In genomic region chr2:150234787-150235512, GRCh38 we compare ENCODE assay signal across 11 cellular contexts.
DNase-seq lines count a peak whose midpoint lies in the region; ATAC-seq, FAIRE-seq and TF ChIP-seq lines count a peak whose summit lies in the region.
"Had no signal": no experiment of that assay in that cellular context is flagged by ENCODE, and none has a peak within 500 bp of the region (broad histone marks: within the 10 kb centered on the region; RNA-seq: fewer than 3 reads in every experiment).

No MANE protein-coding gene starts in this region.

- TF ChIP-seq POLR2A in H1 (IDR thresholded peaks at IDR 0.05; ENCODE audit: control extremely low read depth in 1 of 2, low read depth in 2 of 2, low read length in 2 of 2) (no peak), prostate gland (IDR thresholded peaks at IDR 0.05) (no peak), right lobe of liver (IDR thresholded peaks at IDR 0.05) (no peak)

- H4K5ac ChIP-seq in H1 (ENCODE audit: insufficient read length, low read depth, low read length), result no peak overlapping the region

- TF ChIP-seq CTCF in H1 (IDR thresholded peaks at IDR 0.05; ENCODE audit: control extremely low read depth in 1 of 3, insufficient read depth in 1 of 3, low read depth in 1 of 3, low read length in 3 of 3) (no peak), prostate gland (IDR thresholded peaks at IDR 0.05) (no peak), right lobe of liver (IDR thresholded peaks at IDR 0.05) (no peak)

- no peak overlapping the region for H2BK20ac ChIP-seq in H1 (ENCODE audit: low read length)

- no peak overlapping the region for H2BK120ac ChIP-seq in H1 (replicated peaks; ENCODE audit: low read depth, low read length)

- H3K56ac ChIP-seq in H1 (replicated peaks; ENCODE audit: insufficient read length, low read depth, low read length), result no peak overlapping the region

- H3K9me3 ChIP-seq in H1 (ENCODE audit: insufficient read depth in 2 of 2, low read depth in 1 of 2, low read length in 1 of 2), result no peaks in the 10 kb centered on the region; a peak in 1 of 4 replicates
- no peaks in the 10 kb centered on the region for H3K9me3 ChIP-seq in prostate gland
- no peaks in the 10 kb centered on the region for H3K9me3 ChIP-seq in right lobe of liver

- no peak overlapping the region; the same call in 1 of the 2 replicates for H2BK12ac ChIP-seq in H1 (ENCODE audit: low read depth, low read length)

- DNase-seq in DMS79 treated with DMSO at 0.1 percent for 48 hours (lab: John Stamatoyannopoulos, UW), result peak; percentile 37
- peak; percentile 35 for DNase-seq in NCI-H2227 (lab: John Stamatoyannopoulos, UW; ENCODE audit: unreplicated experiment)
- no peak for DNase-seq in H1 (ENCODE audit: low read depth in 1 of 2, low spot score in 2 of 2)
- peak; percentile 32 for DNase-seq in non-pigmented ciliary epithelial cell (ENCODE audit: low read depth)
- no peak for DNase-seq in prostate gland (ENCODE audit: low spot score)
- DNase-seq in right lobe of liver, result no peak
- no peak for DNase-seq in activated CD4-positive, CD25-positive, alpha-beta regulatory T cell treated with anti-CD3 and anti-CD28 coated beads, Interleukin-2, amount 50 U/mL, for 72 hours
- no peak for DNase-seq in middle frontal gyrus (ENCODE audit: extremely low spot score, low spot score)
- DNase-seq: activated naive CD8-positive, alpha-beta T cell treated with anti-CD3 and anti-CD28 coated beads for 36 hours; NCI-H1930 had no signal

- no peaks in the 10 kb centered on the region for H3K4me1 ChIP-seq in H1 (replicated peaks in 1 of 4; ENCODE audit: control insufficient read depth in 3 of 4, insufficient read depth in 4 of 4, low read length in 3 of 4)
- H3K4me1 ChIP-seq in prostate gland (replicated peaks), result no peaks in the 10 kb centered on the region
- no peaks in the 10 kb centered on the region for H3K4me1 ChIP-seq in right lobe of liver

- no peaks in the 10 kb centered on the region for H3K23me2 ChIP-seq in H1 (ENCODE audit: low read depth, low read length)

- H3K36me3 ChIP-seq in H1 (ENCODE audit: control insufficient read depth in 2 of 4, insufficient read depth in 4 of 4, low read length in 3 of 4) (no peaks in the 10 kb centered on the region), prostate gland (no peaks in the 10 kb centered on the region), right lobe of liver (no peaks in the 10 kb centered on the region)

- H3K79me1 ChIP-seq in H1 (ENCODE audit: low read depth, low read length), result no peaks in the 10 kb centered on the region

- H4K20me1 ChIP-seq in H1 (replicated peaks in 1 of 2; ENCODE audit: control insufficient read depth in 1 of 2, insufficient read depth in 2 of 2, low read length in 2 of 2), result no peaks in the 10 kb centered on the region

- H2AFZ ChIP-seq in H1 (ENCODE audit: low read length), result 0 out of 2 replicates have a peak overlapping the region, but pooled peaks have one; percentile 73

- H3K14ac ChIP-seq in H1 (ENCODE audit: insufficient read length), result no peak overlapping the region

- no peak overlapping the region for H2BK5ac ChIP-seq in H1 (ENCODE audit: low read depth, low read length)

- H3K23ac ChIP-seq in H1 (ENCODE audit: insufficient read length), result no peak overlapping the region

- intact Hi-C loops in prostate gland (cut with DNase I), result no loop called here
- intact Hi-C loops in right lobe of liver (cut with DNase I), result no loop called here

- no peak overlapping the region for H2BK15ac ChIP-seq in H1 (ENCODE audit: low read length)

- H4K8ac ChIP-seq in H1 (ENCODE audit: extremely low read depth, insufficient read depth, low read length), result no peak overlapping the region

- POLR2A ChIA-PET in H1 (lab: Charles Lee; ENCODE audit: partially characterized antibody), result no interaction called here

- H3K27me3 ChIP-seq in H1 (replicated peaks in 1 of 4; ENCODE audit: control insufficient read depth in 3 of 4, extremely low read depth in 1 of 4, insufficient read depth in 3 of 4, low read length in 3 of 4) (no peaks in the 10 kb centered on the region), prostate gland (replicated peaks; ENCODE audit: insufficient read depth) (no peaks in the 10 kb centered on the region), right lobe of liver (no peaks in the 10 kb centered on the region)

- no peaks in the 10 kb centered on the region for H3K79me2 ChIP-seq in H1 (ENCODE audit: control insufficient read depth in 1 of 2, insufficient read depth in 2 of 2, low read length in 2 of 2)

- no peak for ATAC-seq in right lobe of liver

- no peak for FAIRE-seq in H1 (lab: Jason Lieb, UNC)
- FAIRE-seq: frontal cortex had no signal

- TF ChIP-seq RAD21 in H1 (IDR thresholded peaks at IDR 0.05 in 1 of 2, conservative IDR thresholded peaks at IDR 0.05 in 1 of 2; ENCODE audit: low read depth in 2 of 2, low read length in 2 of 2), result no peak

- WGBS in H1 (ENCODE audit: extremely low coverage in 1 of 2, insufficient coverage in 1 of 2, insufficient read length in 1 of 2, insufficient replicate concordance in 2 of 2, low coverage in 1 of 2, low lambda C conversion rate in 2 of 2, missing lambda C conversion rate in 1 of 2), 2 experiments, result 80% methylated on average over 7 of the region's 7 CpGs; no CpG with 5 or more reads in 1 of the 2 experiments
- 48% methylated on average over 7 of the region's 7 CpGs for WGBS in prostate gland
- 66% methylated on average over 7 of the region's 7 CpGs for WGBS in right lobe of liver (ENCODE audit: insufficient coverage, low coverage, low lambda C conversion rate, missing lambda C conversion rate)

- H3K4me2 ChIP-seq in H1 (ENCODE audit: insufficient read depth in 1 of 2, low read depth in 2 of 2, low read length in 2 of 2), result no peak overlapping the region

- no peak overlapping the region for H2AK5ac ChIP-seq in H1 (ENCODE audit: low read depth, low read length)

- H4K91ac ChIP-seq in H1 (replicated peaks; ENCODE audit: insufficient read length, low read length), result no peak overlapping the region

- CTCF ChIA-PET in H1 (lab: Charles Lee; ENCODE audit: partially characterized antibody), result interaction anchor here (1.3 kb wide), 1 partner anchor 17 kb away, joined by 3 read pairs; no protein-coding TSS in a partner anchor

- TF ChIP-seq EP300 in H1 (IDR thresholded peaks at IDR 0.05; ENCODE audit: borderline replicate concordance in 1 of 2, low read depth in 2 of 2, low read length in 2 of 2), result no peak

- H3K4ac ChIP-seq in H1 (replicated peaks; ENCODE audit: insufficient read length, low read depth, low read length), result no peak overlapping the region

- H3K18ac ChIP-seq in H1 (ENCODE audit: extremely low read depth, low read length), result no peak overlapping the region

- H3K4me3 ChIP-seq in H1 (ENCODE audit: extremely low read depth in 1 of 4, insufficient read depth in 2 of 4, low read depth in 3 of 4, low read length in 4 of 4) (no peak overlapping the region; a peak in 1 of 8 replicates), prostate gland (no peak overlapping the region), right lobe of liver (no peak overlapping the region)

- no peak overlapping the region for H3K9ac ChIP-seq in H1 (replicated peaks in 1 of 4; ENCODE audit: extremely low read depth in 1 of 4, low read depth in 3 of 4, low read length in 3 of 4)

- H3K27ac ChIP-seq in H1 (ENCODE audit: low read depth, low read length), result no peak overlapping the region
- no peak overlapping the region for H3K27ac ChIP-seq in prostate gland
- H3K27ac ChIP-seq in right lobe of liver, result no peak overlapping the region

TF ChIP-seq in H1, 55 proteins besides CTCF, POLR2A, EP300 and RAD21:
- TF ChIP-seq BRCA1 (IDR thresholded peaks at IDR 0.05; ENCODE audit: low read depth, low read length) (no peak), SIN3A (conservative IDR thresholded peaks at IDR 0.05 in 1 of 2, IDR thresholded peaks at IDR 0.05 in 1 of 2; ENCODE audit: low read depth in 1 of 2, low read length in 2 of 2) (no peak), GABPA (IDR thresholded peaks at IDR 0.05; ENCODE audit: borderline replicate concordance, insufficient read depth, low read length) (no peak), SRF (IDR thresholded peaks at IDR 0.05; ENCODE audit: low read depth, low read length) (no peak), RXRA (IDR thresholded peaks at IDR 0.05; ENCODE audit: insufficient read depth, low read depth, low read length) (no peak), TBP (IDR thresholded peaks at IDR 0.05; ENCODE audit: low read depth, low read length) (no peak), MAX (IDR thresholded peaks at IDR 0.05) (no peak), RNF2 (IDR thresholded peaks at IDR 0.05; ENCODE audit: borderline replicate concordance, low read depth, low read length, missing control alignments, poor library complexity, severe bottlenecking) (no peak), SP4 (IDR thresholded peaks at IDR 0.05; ENCODE audit: low read length) (no peak), ZNF274 (IDR thresholded peaks at IDR 0.05; ENCODE audit: borderline replicate concordance, extremely low read depth, low read length) (no peak), RBBP5 (IDR thresholded peaks at IDR 0.05; ENCODE audit: borderline replicate concordance, low read depth, low read length) (no peak), CHD2 (IDR thresholded peaks at IDR 0.05; ENCODE audit: low read length) (no peak), CBX8 (IDR thresholded peaks at IDR 0.05; ENCODE audit: borderline replicate concordance, low read depth, low read length) (no peak), PHF8 (conservative IDR thresholded peaks at IDR 0.05; ENCODE audit: low read depth, low read length) (no peak), CHD1 (IDR thresholded peaks at IDR 0.05; ENCODE audit: low read depth, low read length) (no peak)

Comparison
In these comparisons a context has a peak if more than half of its experiments do, and no peak if none do; other contexts are left out.
1. DNase-seq: peak in DMS79 treated with DMSO at 0.1 percent for 48 hours (single experiment), NCI-H2227 (single experiment) and non-pigmented ciliary epithelial cell (single experiment); none in H1 (0 of 2), prostate gland (single experiment), right lobe of liver (0 of 3), activated CD4-positive, CD25-positive, alpha-beta regulatory T cell treated with anti-CD3 and anti-CD28 coated beads, Interleukin-2, amount 50 U/mL, for 72 hours (single experiment) and middle frontal gyrus (single experiment).